In the genomic region with DNA sequence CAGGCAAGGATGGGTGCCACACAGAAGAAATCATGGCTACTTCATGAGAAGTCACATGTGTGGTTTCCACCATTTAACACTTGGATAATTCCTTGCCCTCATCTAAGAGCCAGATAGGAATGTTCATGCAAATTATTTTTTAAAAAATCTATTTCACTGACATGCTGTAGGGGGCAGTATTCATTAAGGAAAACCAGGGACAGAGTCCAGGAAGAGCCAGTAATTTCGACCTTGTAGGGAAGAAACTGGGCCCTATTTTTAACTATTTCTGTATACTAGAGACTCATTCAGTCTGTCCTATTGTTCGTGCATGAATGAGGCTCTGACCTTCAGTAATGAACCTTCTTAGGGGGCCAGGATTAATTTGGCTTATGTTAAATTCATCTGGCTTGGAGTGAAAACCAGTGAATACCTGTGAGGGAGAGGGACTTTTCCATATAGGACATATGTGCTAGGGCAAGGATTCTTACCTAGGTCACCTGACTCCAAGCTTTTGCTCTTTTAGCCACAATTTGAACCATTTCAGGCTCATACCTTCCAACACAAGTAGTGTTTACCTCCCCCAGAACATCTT, we compare ENCODE assay signal across 8 cellular contexts.
DNase-seq lines count a peak whose midpoint lies in the region; ATAC-seq and TF ChIP-seq lines count a peak whose summit lies in the region.

No MANE protein-coding gene starts in this region.

- CTCF ChIA-PET in SK-N-SH (lab: Yijun Ruan, JAX) = interaction anchor here (0.7 to 9.4 kb wide), 29 partner anchors 9 to 663 kb away, joined by 3 to 131 read pairs (median 5); no protein-coding TSS in a partner anchor

- H3K4me3 Mint-ChIP-seq in stimulated activated naive B cell treated with anti-CD40 and anti-IgM and Interleukin-4, amounts not matched to agents 10 μg/mL and 1 μg/mL and 100 μg/mL, for 72 hours = no peak overlapping the region

- H3K27ac ChIP-seq in SK-N-SH (ENCODE audit: low read depth in 2 of 2, low read length in 1 of 2) (peak overlapping the region; percentile 43 to 57; a peak in 2 of 4 replicates), heart left ventricle (peak overlapping the region in 4 of 12 donors; percentile 35 to 52 (median 40)), spleen (no peak overlapping the region)

- TF ChIP-seq RAD21 in SK-N-SH (IDR thresholded peaks at IDR 0.05; ENCODE audit: low read length) = peak; percentile 78

- WGBS in SK-N-SH (ENCODE audit: low lambda C conversion rate) = 17% methylated on average over 2 of the region's 2 CpGs
- 13 to 21% (median 15%) methylated on average over 2 of the region's 2 CpGs for WGBS in heart left ventricle, 4 donors
- WGBS in spleen, 5 donors = 21 to 29% (median 28%) methylated on average over 2 of the region's 2 CpGs

- H3K9me3 Mint-ChIP-seq in stimulated activated naive B cell treated with anti-CD40 and anti-IgM and Interleukin-4, amounts not matched to agents 10 μg/mL and 1 μg/mL and 100 μg/mL, for 72 hours = no peaks in the 10 kb centered on the region

- H3K4me3 ChIP-seq in SK-N-SH (ENCODE audit: low read depth in 2 of 2, low read length in 1 of 2) = no peak overlapping the region; a peak in 1 of 4 replicates
- H3K4me3 ChIP-seq in heart left ventricle = no peak overlapping the region
- H3K4me3 ChIP-seq in spleen = no peak overlapping the region

- no peak overlapping the region for H3K9ac ChIP-seq in SK-N-SH

- no peak overlapping the region for H2AFZ ChIP-seq in SK-N-SH (ENCODE audit: low read depth)

- no peak overlapping the region for H3K4me2 ChIP-seq in SK-N-SH

- TF ChIP-seq CTCF in SK-N-SH (IDR thresholded peaks at IDR 0.05) (peak; percentile 82), heart left ventricle (IDR thresholded peaks at IDR 0.05) (peak; percentile 46 to 67 (median 57)), spleen (IDR thresholded peaks at IDR 0.05 in 8 of 11, conservative IDR thresholded peaks at IDR 0.05 in 3 of 11) (peak in 8 of 11 experiments; percentile 12 to 55 (median 38))

- no peak for TF ChIP-seq POLR2A in heart left ventricle (IDR thresholded peaks at IDR 0.05)
- no peak for TF ChIP-seq POLR2A in spleen (IDR thresholded peaks at IDR 0.05)

- H3K27me3 ChIP-seq in SK-N-SH (ENCODE audit: insufficient read depth) = no peaks in the 10 kb centered on the region
- H3K27me3 ChIP-seq in heart left ventricle = no peaks in the 10 kb centered on the region
- H3K27me3 ChIP-seq in spleen (replicated peaks in 1 of 7) = no peaks in the 10 kb centered on the region

- peaks cover 21% of the 10 kb centered on the region for H3F3A ChIP-seq in SK-N-SH (replicated peaks; ENCODE audit: insufficient read depth)

- H3K4me1 ChIP-seq in SK-N-SH (ENCODE audit: control insufficient read depth in 1 of 2, insufficient read depth in 2 of 2, low read depth in 1 of 2, low read length in 1 of 2) = peaks cover 0 to 10% of the 10 kb centered on the region in 2 experiments; a peak in 2 of 4 replicates
- H3K4me1 ChIP-seq in heart left ventricle = peaks cover 0 to 24% (median 3%) of the 10 kb centered on the region in 12 donors
- peaks cover 0 to 8% (median 0%) of the 10 kb centered on the region in 6 donors for H3K4me1 ChIP-seq in spleen

- peak in 3 of 4 donors; percentile 29 to 41 (median 32) for ATAC-seq in heart left ventricle
- no peak for ATAC-seq in stimulated activated naive B cell treated with anti-CD40 and anti-IgM and Interleukin-4, amounts not matched to agents 10 μg/mL and 1 μg/mL and 100 μg/mL, for 72 hours (replicated peaks)

- H3K9me2 ChIP-seq in SK-N-SH = no peaks in the 10 kb centered on the region

- H3K36me3 Mint-ChIP-seq in stimulated activated naive B cell treated with anti-CD40 and anti-IgM and Interleukin-4, amounts not matched to agents 10 μg/mL and 1 μg/mL and 100 μg/mL, for 72 hours = no peaks in the 10 kb centered on the region

- peaks cover 37 to 56% of the 10 kb centered on the region in 2 experiments for H3K36me3 ChIP-seq in SK-N-SH (replicated peaks in 1 of 2; ENCODE audit: control insufficient read depth in 1 of 2, insufficient read depth in 2 of 2, low read length in 1 of 2)
- H3K36me3 ChIP-seq in heart left ventricle = peaks cover 0 to 4% (median 0%) of the 10 kb centered on the region in 9 donors
- no peaks in the 10 kb centered on the region for H3K36me3 ChIP-seq in spleen

- peak; percentile 32 for DNase-seq in COR-L47 (lab: John Stamatoyannopoulos, UW)
- peak; percentile 44 for DNase-seq in LHCN-M2 (ENCODE audit: low read depth)
- peak; percentile 58 for DNase-seq in SK-N-SH
- DNase-seq in heart left ventricle = no peak
- DNase-seq in spleen = no peak
- DNase-seq in mesenteric fat pad (ENCODE audit: low spot score) = no peak
- no peak for DNase-seq in T-helper 9 cell
- no peak for DNase-seq in stimulated activated naive B cell treated with anti-CD40 and anti-IgM and Interleukin-4, amounts not matched to agents 10 μg/mL and 1 μg/mL and 100 μg/mL, for 72 hours

- H3K4me1 Mint-ChIP-seq in stimulated activated naive B cell treated with anti-CD40 and anti-IgM and Interleukin-4, amounts not matched to agents 10 μg/mL and 1 μg/mL and 100 μg/mL, for 72 hours = no peaks in the 10 kb centered on the region

- H3K27ac Mint-ChIP-seq in stimulated activated naive B cell treated with anti-CD40 and anti-IgM and Interleukin-4, amounts not matched to agents 10 μg/mL and 1 μg/mL and 100 μg/mL, for 72 hours = no peak overlapping the region

- POLR2A ChIA-PET in SK-N-SH (lab: Yijun Ruan, JAX) = no interaction called here

- intact Hi-C loops in heart left ventricle (cut with DNase I) (loop anchor here in 2 of 10 donors (2.0 to 5.0 kb wide), 3 partner anchors 163 to 349 kb away; no protein-coding TSS in a partner anchor), spleen (cut with DNase I; ENCODE audit: low total_unique reads) (loop anchor here (5.0 to 10.0 kb wide), 2 partner anchors 141 to 343 kb away; no protein-coding TSS in a partner anchor)

- H4K20me1 ChIP-seq in SK-N-SH (ENCODE audit: insufficient read depth) = no peaks in the 10 kb centered on the region; the same call in 1 of the 2 replicates

- no peak for TF ChIP-seq EP300 in SK-N-SH (IDR thresholded peaks at IDR 0.05; ENCODE audit: borderline replicate concordance in 1 of 2, low read depth in 1 of 2, low read length in 1 of 2)

- H3K9me3 ChIP-seq in SK-N-SH = no peaks in the 10 kb centered on the region
- H3K9me3 ChIP-seq in heart left ventricle = no peaks in the 10 kb centered on the region
- H3K9me3 ChIP-seq in spleen = no peaks in the 10 kb centered on the region

- peaks cover 78% of the 10 kb centered on the region for H3K79me2 ChIP-seq in SK-N-SH (ENCODE audit: insufficient read depth)

- no peaks in the 10 kb centered on the region for H3K27me3 Mint-ChIP-seq in stimulated activated naive B cell treated with anti-CD40 and anti-IgM and Interleukin-4, amounts not matched to agents 10 μg/mL and 1 μg/mL and 100 μg/mL, for 72 hours

TF ChIP-seq in SK-N-SH, 30 proteins besides CTCF, POLR2A, EP300 and RAD21:
- TF ChIP-seq, protein P1, sequence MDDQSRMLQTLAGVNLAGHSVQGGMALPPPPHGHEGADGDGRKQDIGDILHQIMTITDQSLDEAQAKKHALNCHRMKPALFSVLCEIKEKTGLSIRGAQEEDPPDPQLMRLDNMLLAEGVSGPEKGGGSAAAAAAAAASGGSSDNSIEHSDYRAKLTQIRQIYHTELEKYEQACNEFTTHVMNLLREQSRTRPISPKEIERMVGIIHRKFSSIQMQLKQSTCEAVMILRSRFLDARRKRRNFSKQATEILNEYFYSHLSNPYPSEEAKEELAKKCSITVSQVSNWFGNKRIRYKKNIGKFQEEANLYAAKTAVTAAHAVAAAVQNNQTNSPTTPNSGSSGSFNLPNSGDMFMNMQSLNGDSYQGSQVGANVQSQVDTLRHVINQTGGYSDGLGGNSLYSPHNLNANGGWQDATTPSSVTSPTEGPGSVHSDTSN (IDR thresholded peaks at IDR 0.05) = no peak
- TF ChIP-seq, protein P2, sequence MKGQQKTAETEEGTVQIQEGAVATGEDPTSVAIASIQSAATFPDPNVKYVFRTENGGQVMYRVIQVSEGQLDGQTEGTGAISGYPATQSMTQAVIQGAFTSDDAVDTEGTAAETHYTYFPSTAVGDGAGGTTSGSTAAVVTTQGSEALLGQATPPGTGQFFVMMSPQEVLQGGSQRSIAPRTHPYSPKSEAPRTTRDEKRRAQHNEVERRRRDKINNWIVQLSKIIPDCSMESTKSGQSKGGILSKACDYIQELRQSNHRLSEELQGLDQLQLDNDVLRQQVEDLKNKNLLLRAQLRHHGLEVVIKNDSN (IDR thresholded peaks at IDR 0.05; ENCODE audit: borderline replicate concordance, low read depth) = no peak
- TF ChIP-seq MXI1 (IDR thresholded peaks at IDR 0.05; ENCODE audit: low read depth, low read length) = no peak
- TF ChIP-seq SMC3 (IDR thresholded peaks at IDR 0.05; ENCODE audit: low read depth, low read length) = peak; percentile 47
- no peak for TF ChIP-seq POLR2AphosphoS5 (IDR thresholded peaks at IDR 0.05; ENCODE audit: low read depth, low read length)
- no peak for TF ChIP-seq JUND (IDR thresholded peaks at IDR 0.05)
- TF ChIP-seq CHD2 (IDR thresholded peaks at IDR 0.05; ENCODE audit: low read length, partially characterized antibody) = no peak
- no peak for TF ChIP-seq GATA2 (CRISPR knock-in tag; IDR thresholded peaks at IDR 0.05)
- no peak for TF ChIP-seq TAF1 (IDR thresholded peaks at IDR 0.05; ENCODE audit: borderline replicate concordance, low read depth, low read length)

Comparison
In these comparisons a context has a peak if more than half of its experiments do, and no peak if none do; other contexts are left out.
1. DNase-seq: peak in COR-L47 (single experiment), LHCN-M2 (single experiment) and SK-N-SH (single experiment); none in heart left ventricle (0 of 5), spleen (single experiment), mesenteric fat pad (single experiment), T-helper 9 cell (single experiment) and stimulated activated naive B cell treated with anti-CD40 and anti-IgM and Interleukin-4, amounts not matched to agents 10 μg/mL and 1 μg/mL and 100 μg/mL, for 72 hours (single experiment).
2. H3K27ac ChIP-seq: peak in SK-N-SH (2 of 2); none in spleen (0 of 8).
3. ATAC-seq: peak in heart left ventricle (3 of 4); none in stimulated activated naive B cell treated with anti-CD40 and anti-IgM and Interleukin-4, amounts not matched to agents 10 μg/mL and 1 μg/mL and 100 μg/mL, for 72 hours (0 of 2).
4. Peak in every context shown above with its lines, with median percentiles within 50 percentile points of each other: CTCF ChIP-seq.